In the genomic region with DNA sequence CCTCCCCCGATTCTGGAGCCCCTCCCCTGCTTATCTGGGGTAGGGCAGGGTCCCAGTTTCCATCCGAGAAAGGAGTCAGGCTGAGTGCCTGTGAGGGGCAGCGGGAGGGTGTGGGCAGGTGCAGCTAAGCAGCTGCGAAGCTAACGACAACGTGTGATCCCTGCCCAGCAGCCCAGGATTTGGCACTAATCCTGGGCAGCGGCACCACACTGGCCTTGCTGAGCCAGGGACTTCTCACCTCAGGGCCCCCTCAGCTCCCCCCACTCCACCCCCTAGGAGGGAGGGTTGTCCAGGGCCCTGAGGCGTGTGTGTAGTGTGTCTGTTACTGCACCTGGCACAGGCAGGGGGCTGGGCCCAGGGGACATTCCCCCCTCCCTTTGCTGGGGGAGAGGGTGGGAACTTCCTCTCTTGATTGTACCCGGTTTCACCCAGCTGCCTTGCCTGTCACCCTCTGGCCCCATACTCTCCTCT, we compare ENCODE assay signal across 8 cellular contexts. TPM values are rescaled to one million over a fixed set of nuclear protein-coding genes. Genes with fewer than 3 reads are reported as not detected.
DNase-seq lines count a peak whose midpoint lies in the region; ATAC-seq and TF ChIP-seq lines count a peak whose summit lies in the region.

No MANE protein-coding gene starts in this region.

- peak overlapping the region; percentile 85 for H3K4me2 ChIP-seq in BLaER1

- no peak for TF ChIP-seq POLR2A in spleen (IDR thresholded peaks at IDR 0.05)

- H3K27me3 ChIP-seq in BLaER1: no peaks in the 10 kb centered on the region
- H3K27me3 ChIP-seq in spleen (replicated peaks in 1 of 7): no peaks in the 10 kb centered on the region

- H3K9ac ChIP-seq in BLaER1: peak overlapping the region; percentile 68

- H3K4me1 ChIP-seq in BLaER1 (peaks cover 77% of the 10 kb centered on the region), spleen (peaks cover 28 to 57% (median 40%) of the 10 kb centered on the region in 6 donors)

- H4K20me1 ChIP-seq in BLaER1: peaks cover 35% of the 10 kb centered on the region

- H3K9me3 ChIP-seq in BLaER1 (no peaks in the 10 kb centered on the region), spleen (no peaks in the 10 kb centered on the region)

- TF ChIP-seq CTCF in spleen (IDR thresholded peaks at IDR 0.05 in 8 of 11, conservative IDR thresholded peaks at IDR 0.05 in 3 of 11): no peak

- DNase-seq in NCI-H1436 (lab: John Stamatoyannopoulos, UW) (peak; percentile 76), epidermal melanocyte (ENCODE audit: insufficient read length, low spot score) (peak; percentile 3), spleen (peak; percentile 91), OCI-M1 (lab: John Stamatoyannopoulos, UW) (no peak), EL (no peak)
- DNase-seq in stimulated activated CD4-positive, alpha-beta T cell treated with anti-CD3 and anti-CD28 coated beads, Interleukin-1b, Interleukin-23, amount 100 ng/mL, for 48 hours: no peak

- intact Hi-C loops in spleen (cut with DNase I; ENCODE audit: low total_unique reads): no loop called here

- ATAC-seq in GM21529 (IDR thresholded peaks at IDR 0.05; ENCODE audit: unreplicated experiment): peak; percentile 59

- WGBS in spleen, 5 donors: 10 to 32% (median 17%) methylated on average over 8 to 9 of the region's 9 CpGs

- H3K36me3 ChIP-seq in BLaER1 (peaks cover 38% of the 10 kb centered on the region), spleen (peaks cover 0 to 41% (median 19%) of the 10 kb centered on the region in 6 donors)

- H3K27ac ChIP-seq in BLaER1 (peak overlapping the region; percentile 85), spleen (peak overlapping the region; percentile 70 to 88 (median 79))

- H3K4me3 ChIP-seq in BLaER1: peak overlapping the region; percentile 42
- H3K4me3 ChIP-seq in spleen: peak overlapping the region in 4 of 8 donors; percentile 6 to 58 (median 25)

RNA-seq across cellular contexts. Expression of gene SMIM41, which starts 1.8 kb away (rescaled TPM):
- total RNA-seq in spleen: 1 to 10 TPM in 6 of 7 donors, under 1 TPM in 1; 0.64 to 8.1 (median 4.9) TPM
- 1 to 10 TPM in 2 of 3 donors, under 1 TPM in 1; 0.85 to 1.7 (median 1.1) TPM for polyA plus RNA-seq in spleen

RNA-seq across cellular contexts. Expression of gene ATG101, which starts 11.5 kb away (rescaled TPM):
- 10 to 100 TPM; 23.5 to 40.1 (median 32.3) TPM for total RNA-seq in spleen
- polyA plus RNA-seq in spleen: 10 to 100 TPM; 32.0 to 81.1 (median 35.3) TPM

RNA-seq across cellular contexts. Expression of gene NR4A1, which starts 30.1 kb away (rescaled TPM):
- 100 to 1,000 TPM in 1 of 7 donors, 10 to 100 TPM in 6; 12.0 to 113 (median 58.4) TPM for total RNA-seq in spleen
- polyA plus RNA-seq in spleen: 10 to 100 TPM; 11.8 to 43.5 (median 13.7) TPM

Comparison
In these comparisons a context has a peak if more than half of its experiments do, and no peak if none do; other contexts are left out.
1. DNase-seq: peak in NCI-H1436 (single experiment), epidermal melanocyte (single experiment) and spleen (single experiment); none in stimulated activated CD4-positive, alpha-beta T cell treated with anti-CD3 and anti-CD28 coated beads, Interleukin-1b, Interleukin-23, amount 100 ng/mL, for 48 hours (single experiment), OCI-M1 (single experiment) and EL (single experiment).